In the genomic region with DNA sequence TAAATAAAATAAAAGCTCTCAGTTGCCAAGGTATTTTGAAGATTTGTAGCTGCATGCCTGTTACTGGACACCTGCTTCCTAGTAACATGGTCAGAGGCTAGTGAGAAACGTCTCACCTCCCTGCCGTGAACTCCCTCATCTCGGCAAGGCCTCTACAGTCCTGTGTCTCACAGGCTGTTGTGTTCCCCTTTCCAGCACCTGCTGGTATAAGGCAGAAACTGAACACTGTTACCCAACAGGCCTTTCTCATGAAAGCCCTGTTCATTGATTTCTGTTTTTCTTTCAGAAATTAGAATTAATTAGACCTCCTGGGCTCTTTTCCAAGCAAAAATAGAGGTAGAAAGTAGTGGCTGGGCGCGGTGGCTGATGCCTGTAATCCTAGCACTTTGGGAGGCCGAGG, we compare ENCODE assay signal across 17 cellular contexts. TPM values are rescaled to one million over a fixed set of nuclear protein-coding genes. Genes with fewer than 3 reads are reported as not detected.
A peak's percentile ranks its signal among the peaks of the same experiment; 100 is the strongest.
DNase-seq lines count a peak whose midpoint lies in the region; ATAC-seq and TF ChIP-seq lines count a peak whose summit lies in the region.
"Had no signal": no experiment of that assay in that cellular context is flagged by ENCODE, and none has a peak within 500 bp of the region (broad histone marks: within the 10 kb centered on the region; RNA-seq: fewer than 3 reads in every experiment).

No MANE protein-coding gene starts in this region.

- H3K4me3 ChIP-seq in epithelial cell of proximal tubule (ENCODE audit: low read depth, low read length), result no peak overlapping the region
- H3K4me3 ChIP-seq in smooth muscle cell, result no peak overlapping the region
- H3K4me3 ChIP-seq: dorsolateral prefrontal cortex, heart right ventricle had no signal

- TF ChIP-seq CTCF in HFFc6 (IDR thresholded peaks at IDR 0.05) (no peak), RWPE1 (conservative IDR thresholded peaks at IDR 0.05; ENCODE audit: low read depth) (no peak), epithelial cell of proximal tubule (conservative IDR thresholded peaks at IDR 0.05; ENCODE audit: low read depth, low read length) (peak; percentile 11), smooth muscle cell (IDR thresholded peaks at IDR 0.05; ENCODE audit: borderline replicate concordance, insufficient read depth, poor library complexity, severe bottlenecking) (no peak)

- WGBS in smooth muscle cell (ENCODE audit: low lambda C conversion rate), result 94% methylated on average over 6 of the region's 6 CpGs

- peaks cover 7% of the 10 kb centered on the region for H3F3A ChIP-seq in smooth muscle cell (ENCODE audit: low read depth)

- POLR2A ChIA-PET in RWPE1 (lab: Yijun Ruan, JAX; ENCODE audit: low non-redundant PET), result interaction anchor here (0.6 kb wide), 1 partner anchor 28 kb away, joined by 8 read pairs; no protein-coding TSS in a partner anchor

- ATAC-seq in GM18520 (IDR thresholded peaks at IDR 0.05; ENCODE audit: unreplicated experiment) (no peak), GM18519 (IDR thresholded peaks at IDR 0.05; ENCODE audit: low FRiP score, unreplicated experiment) (no peak)
- ATAC-seq: T-cell had no signal

- H3K27me3 ChIP-seq in smooth muscle cell (ENCODE audit: low read depth), result no peaks in the 10 kb centered on the region
- H3K27me3 ChIP-seq: dorsolateral prefrontal cortex, heart right ventricle had no signal

- CTCF ChIA-PET in RWPE1 (lab: Yijun Ruan, JAX), result interaction anchor here (0.6 to 0.7 kb wide), 3 partner anchors 30 to 1824 kb away, joined by 3 to 7 read pairs (median 5); no protein-coding TSS in a partner anchor

- H4K20me1 ChIP-seq in smooth muscle cell (ENCODE audit: low read depth), result no peaks in the 10 kb centered on the region

- H3K9ac ChIP-seq in smooth muscle cell (ENCODE audit: low read depth), result no peak overlapping the region

- peaks cover 16% of the 10 kb centered on the region for H3K4me1 ChIP-seq in smooth muscle cell (ENCODE audit: low read depth)

- H3K27ac ChIP-seq in RWPE1 (peak overlapping the region; percentile 81), smooth muscle cell (ENCODE audit: low read depth) (peak overlapping the region; percentile 44)
- H3K27ac ChIP-seq: dorsolateral prefrontal cortex, heart right ventricle had no signal

- H3K9me3 ChIP-seq in smooth muscle cell (replicated peaks; ENCODE audit: low read depth), result no peaks in the 10 kb centered on the region

- H3K4me2 ChIP-seq in smooth muscle cell, result no peak overlapping the region

- H3K4me3 Mint-ChIP-seq in HFFc6, result peak overlapping the region; percentile 61
- H3K4me3 Mint-ChIP-seq: activated B cell treated with CpG ODN at 0.5 μM for 24 hours, B cell, T-cell had no signal

- H3K9me3 Mint-ChIP-seq in HFFc6, result no peaks in the 10 kb centered on the region
- H3K9me3 Mint-ChIP-seq: activated B cell treated with CpG ODN at 0.5 μM for 24 hours, T-cell had no signal

- H2AFZ ChIP-seq in smooth muscle cell (ENCODE audit: low read depth), result no peak overlapping the region

- H3K36me3 Mint-ChIP-seq in HFFc6 (ENCODE audit: low read depth), result no peaks in the 10 kb centered on the region
- H3K36me3 Mint-ChIP-seq: T-cell had no signal

- no peaks in the 10 kb centered on the region for H3K79me2 ChIP-seq in smooth muscle cell (ENCODE audit: low read depth)

- peak overlapping the region; percentile 79 for H3K27ac Mint-ChIP-seq in HFFc6
- H3K27ac Mint-ChIP-seq: activated B cell treated with CpG ODN at 0.5 μM for 24 hours, B cell, T-cell had no signal

- no peaks in the 10 kb centered on the region for H3K36me3 ChIP-seq in smooth muscle cell (ENCODE audit: low read depth)
- H3K36me3 ChIP-seq: heart right ventricle had no signal

- DNase-seq in HFFc6, result no peak
- DNase-seq in RWPE1 (ENCODE audit: low spot score), result no peak
- DNase-seq in epithelial cell of proximal tubule (ENCODE audit: low read depth), result no peak
- DNase-seq in smooth muscle cell (lab: John Stamatoyannopoulos, UW; ENCODE audit: unreplicated experiment), result no peak
- DNase-seq in NCI-H69 (lab: John Stamatoyannopoulos, UW), result no peak
- no peak for DNase-seq in NCI-H1417 treated with DMSO at 0.1 percent for 48 hours (lab: John Stamatoyannopoulos, UW)
- DNase-seq: activated B cell treated with CpG ODN at 0.5 μM for 24 hours, heart right ventricle, KG1, NCI-H1436, NCI-H446 treated with DMSO at 0.1 percent for 48 hours, occipital lobe, T-cell had no signal

- H3K27me3 Mint-ChIP-seq in HFFc6 (ENCODE audit: insufficient read depth), result no peaks in the 10 kb centered on the region; the same call in 1 of the 2 replicates
- H3K27me3 Mint-ChIP-seq: activated B cell treated with CpG ODN at 0.5 μM for 24 hours, B cell, T-cell had no signal

- peaks cover 44% of the 10 kb centered on the region for H3K4me1 Mint-ChIP-seq in HFFc6 (ENCODE audit: low read depth)

RNA-seq across cellular contexts. Expression of gene SRSF3, which starts 17.6 kb away (rescaled TPM):
- 100 to 1,000 TPM; 257 to 368 (median 330) TPM for total RNA-seq in HFFc6 (2021; fragmentation: NEBNext Ultra II Directional; extraction: Animal tissue kit (Norgen Biotek cat#: 25700))
- 453 and 700 TPM in 2 replicates for total RNA-seq in epithelial cell of proximal tubule
- 158 and 178 TPM in 2 replicates for total RNA-seq in smooth muscle cell
- polyA plus RNA-seq in smooth muscle cell, result 163 and 179 TPM in 2 replicates

RNA-seq across cellular contexts. Expression of gene STK38, which starts 29.3 kb away (rescaled TPM):
- total RNA-seq in HFFc6 (2021; fragmentation: NEBNext Ultra II Directional; extraction: Animal tissue kit (Norgen Biotek cat#: 25700)), result 10 to 100 TPM; 37.4 to 44.9 (median 41.9) TPM
- total RNA-seq in epithelial cell of proximal tubule (18.3 and 21.5 TPM in 2 replicates), smooth muscle cell (34.6 and 38.3 TPM in 2 replicates)
- polyA plus RNA-seq in smooth muscle cell, result 30.8 and 34.5 TPM in 2 replicates
